Comparison of ENCODE assay signal across 9 cellular contexts in genomic region chr16:4675864-4676786, GRCh38. TPM values are rescaled to one million over a fixed set of nuclear protein-coding genes. Genes with fewer than 3 reads are reported as not detected.
DNase-seq lines count a peak whose midpoint lies in the region; ATAC-seq and TF ChIP-seq lines count a peak whose summit lies in the region.
"Had no signal": no experiment of that assay in that cellular context is flagged by ENCODE, and none has a peak within 500 bp of the region (broad histone marks: within the 10 kb centered on the region; RNA-seq: fewer than 3 reads in every experiment).

No MANE protein-coding gene starts in this region.

- CTCF ChIA-PET in HEK293T (lab: Yijun Ruan, JAX) = no interaction called here

- no peak for TF ChIP-seq CTCF in KMS-11 (conservative IDR thresholded peaks at IDR 0.05; ENCODE audit: low read depth, low read length)

- H3K36me3 ChIP-seq in KMS-11 (ENCODE audit: insufficient read depth) = no peaks in the 10 kb centered on the region
- H3K36me3 ChIP-seq in esophagus (ENCODE audit: control insufficient read depth in 2 of 2, insufficient read depth in 2 of 2, low read length in 1 of 2) = peaks cover 3 to 33% of the 10 kb centered on the region in 2 donors

- DNase-seq in activated CD4-positive, alpha-beta T cell treated with anti-CD3 and anti-CD28 coated beads, Interleukin-2, amount 50 U/mL, for 48 hours = peak; percentile 74 to 79
- peak; percentile 48 to 64 for DNase-seq in stimulated activated CD4-positive, alpha-beta T cell treated with anti-CD3 and anti-CD28 coated beads, Interleukin-4, amount 100 ng/mL, for 48 hours (ENCODE audit: low read depth in 2 of 2)
- DNase-seq in HEK293T (ENCODE audit: extremely low spot score) (no peak), epidermal melanocyte (ENCODE audit: insufficient read length, low spot score) (no peak), NCI-H1694 (lab: John Stamatoyannopoulos, UW) (no peak)

- H3K27me3 ChIP-seq in KMS-11 (ENCODE audit: insufficient read depth, low read depth) = no peaks in the 10 kb centered on the region
- no peaks in the 10 kb centered on the region for H3K27me3 ChIP-seq in esophagus (ENCODE audit: control insufficient read depth in 1 of 2, insufficient read depth in 2 of 2, low read length in 2 of 2)

- H4K20me1 ChIP-seq in KMS-11 (ENCODE audit: insufficient read depth) = no peaks in the 10 kb centered on the region

- POLR2A ChIA-PET in HEK293T (lab: Yijun Ruan, JAX) = no interaction called here

- peak overlapping the region; percentile 70; the same call in 1 of the 2 replicates for H3K9ac ChIP-seq in KMS-11

- ATAC-seq in HG03039 (IDR thresholded peaks at IDR 0.05; ENCODE audit: unreplicated experiment) = no peak

- H3K4me1 ChIP-seq in KMS-11 (ENCODE audit: low read depth, poor library complexity, severe bottlenecking) = peaks cover 43% of the 10 kb centered on the region
- H3K4me1 ChIP-seq in esophagus (ENCODE audit: control insufficient read depth in 2 of 2, insufficient read depth in 2 of 2, low read length in 1 of 2) = peaks cover 0 to 5% of the 10 kb centered on the region in 2 donors

- no peak overlapping the region for H3K4me3 ChIP-seq in KMS-11 (IDR thresholded peaks at IDR 0.05; ENCODE audit: insufficient read depth, low read depth, low read length)
- H3K4me3 ChIP-seq in esophagus (ENCODE audit: low read depth in 1 of 2, low read length in 2 of 2) = no peak overlapping the region
- H3K4me3 ChIP-seq: SK-N-MC had no signal

- peak overlapping the region; percentile 45; the same call in 1 of the 2 replicates for H2AFZ ChIP-seq in KMS-11 (ENCODE audit: low read depth)

- no peaks in the 10 kb centered on the region for H3K9me3 ChIP-seq in esophagus (ENCODE audit: control insufficient read depth in 2 of 2, insufficient read depth in 1 of 2, low read depth in 1 of 2, low read length in 1 of 2)

- H3K79me2 ChIP-seq in KMS-11 (ENCODE audit: insufficient read depth, low read depth) = peaks cover 5% of the 10 kb centered on the region; the same call in 1 of the 2 replicates

- peak overlapping the region; percentile 88 for H3K27ac ChIP-seq in KMS-11
- H3K27ac ChIP-seq in esophagus (ENCODE audit: low read depth in 2 of 2, low read length in 1 of 2) = peak overlapping the region; percentile 8 to 19
- H3K27ac ChIP-seq: SK-N-MC had no signal

- H3K4me2 ChIP-seq in KMS-11 = peak overlapping the region; percentile 46

- 81 to 84% methylated on average over 23 of the region's 23 CpGs for WGBS in esophagus, 2 donors

TF ChIP-seq in HEK293T, 16 proteins besides CTCF, POLR2A, EP300 and RAD21:
- no peak for TF ChIP-seq L3MBTL2 (conservative IDR thresholded peaks at IDR 0.05)
- no peak for TF ChIP-seq FOXA1 (IDR thresholded peaks at IDR 0.05)
- no peak for TF ChIP-seq SP1 (IDR thresholded peaks at IDR 0.05)

RNA-seq across cellular contexts. Expression of gene NUDT16L1, which starts 17.2 kb away (rescaled TPM):
- 10 to 100 TPM; 18.5 to 29.3 TPM for polyA plus RNA-seq in esophagus

RNA-seq across cellular contexts. Expression of gene MGRN1, which starts 51.5 kb away (rescaled TPM):
- polyA plus RNA-seq in esophagus = 10 to 100 TPM; 10.9 to 15.1 TPM

RNA-seq across cellular contexts. Expression of gene ANKS3, which starts 57.9 kb away (rescaled TPM):
- polyA plus RNA-seq in esophagus = 10 to 100 TPM in 1 of 2 donors, 1 to 10 TPM in 1; 9.3 to 26.8 TPM

RNA-seq across cellular contexts. Expression of gene DNAAF8, which starts 58.2 kb away (rescaled TPM):
- polyA plus RNA-seq in esophagus = under 1 TPM; 0.39 to 0.81 TPM

Comparison
In these comparisons a context has a peak if more than half of its experiments do, and no peak if none do; other contexts are left out.
1. DNase-seq: peak in activated CD4-positive, alpha-beta T cell treated with anti-CD3 and anti-CD28 coated beads, Interleukin-2, amount 50 U/mL, for 48 hours (2 of 2) and stimulated activated CD4-positive, alpha-beta T cell treated with anti-CD3 and anti-CD28 coated beads, Interleukin-4, amount 100 ng/mL, for 48 hours (2 of 2); none in HEK293T (single experiment), epidermal melanocyte (single experiment) and NCI-H1694 (single experiment).